In genomic region chr10:114303556-114303955, GRCh38 we compare ENCODE assay signal across 9 cellular contexts.
DNase-seq lines count a peak whose midpoint lies in the region; ATAC-seq, FAIRE-seq and TF ChIP-seq lines count a peak whose summit lies in the region.
"Had no signal": no experiment of that assay in that cellular context is flagged by ENCODE, and none has a peak within 500 bp of the region (broad histone marks: within the 10 kb centered on the region; RNA-seq: fewer than 3 reads in every experiment).

No MANE protein-coding gene starts in this region.

- H3K4me2 ChIP-seq in astrocyte (ENCODE audit: low read length), result peak overlapping the region; percentile 82

- H2AFZ ChIP-seq in astrocyte (ENCODE audit: low read depth, low read length), result peak overlapping the region; percentile 36

- no peaks in the 10 kb centered on the region for H3K36me3 ChIP-seq in astrocyte (ENCODE audit: insufficient read depth, low read length)
- H3K36me3 ChIP-seq: cardiac muscle cell had no signal

- H3K9me3 ChIP-seq in astrocyte (ENCODE audit: insufficient read depth, low read depth, low read length), result no peaks in the 10 kb centered on the region

- H3K27ac Mint-ChIP-seq in T-helper 2 cell treated with Interferon-gamma antibody and Interleukin-4, amounts not matched to agents 5 μg/mL and 100 μg/mL, for 36 hours, result no peak overlapping the region
- peak overlapping the region; percentile 68 for H3K27ac Mint-ChIP-seq in astrocyte (ENCODE audit: unreplicated experiment)
- H3K27ac Mint-ChIP-seq in stimulated activated effector memory CD8-positive, alpha-beta T cell treated with anti-CD3 and anti-CD28 coated beads, Interleukin-12 subunit alpha, Interleukin-12 subunit beta, amount 100 ng/mL, for 72 hours, result peak overlapping the region; percentile 57

- peak overlapping the region; percentile 32 for H3K27ac ChIP-seq in astrocyte (ENCODE audit: low read depth, low read length)
- H3K27ac ChIP-seq: cardiac muscle cell had no signal

- H3K36me3 Mint-ChIP-seq in T-helper 2 cell treated with Interferon-gamma antibody and Interleukin-4, amounts not matched to agents 5 μg/mL and 100 μg/mL, for 36 hours (ENCODE audit: low read depth), result no peaks in the 10 kb centered on the region
- H3K36me3 Mint-ChIP-seq in astrocyte (ENCODE audit: low read depth, unreplicated experiment), result peaks cover 34% of the 10 kb centered on the region
- H3K36me3 Mint-ChIP-seq in stimulated activated effector memory CD8-positive, alpha-beta T cell treated with anti-CD3 and anti-CD28 coated beads, Interleukin-12 subunit alpha, Interleukin-12 subunit beta, amount 100 ng/mL, for 72 hours, result no peaks in the 10 kb centered on the region

- peaks cover 29% of the 10 kb centered on the region for H3K4me1 ChIP-seq in astrocyte (ENCODE audit: insufficient read depth, low read length)

- no peak for FAIRE-seq in astrocyte (lab: Jason Lieb, UNC)

- peak; percentile 7 for ATAC-seq in HG03139 (IDR thresholded peaks at IDR 0.05; ENCODE audit: unreplicated experiment)
- no peak for ATAC-seq in stimulated activated effector memory CD8-positive, alpha-beta T cell treated with anti-CD3 and anti-CD28 coated beads, Interleukin-12 subunit alpha, Interleukin-12 subunit beta, amount 100 ng/mL, for 72 hours
- no peak for ATAC-seq in GM19023 (IDR thresholded peaks at IDR 0.05; ENCODE audit: unreplicated experiment)

- DNase-seq in T-helper 2 cell treated with Interferon-gamma antibody and Interleukin-4, amounts not matched to agents 5 μg/mL and 100 μg/mL, for 36 hours (ENCODE audit: low spot score), result no peak
- DNase-seq in T-helper 2 cell (no peak), astrocyte (ENCODE audit: low read depth) (no peak), COR-L47 (lab: John Stamatoyannopoulos, UW) (no peak), NCI-H226 (no peak)
- no peak for DNase-seq in stimulated activated effector memory CD8-positive, alpha-beta T cell treated with anti-CD3 and anti-CD28 coated beads, Interleukin-12 subunit alpha, Interleukin-12 subunit beta, amount 100 ng/mL, for 72 hours (ENCODE audit: low spot score in 2 of 2)

- H3K9me3 Mint-ChIP-seq in T-helper 2 cell treated with Interferon-gamma antibody and Interleukin-4, amounts not matched to agents 5 μg/mL and 100 μg/mL, for 36 hours, result no peaks in the 10 kb centered on the region
- peaks cover 5% of the 10 kb centered on the region for H3K9me3 Mint-ChIP-seq in astrocyte (ENCODE audit: unreplicated experiment)
- no peaks in the 10 kb centered on the region for H3K9me3 Mint-ChIP-seq in stimulated activated effector memory CD8-positive, alpha-beta T cell treated with anti-CD3 and anti-CD28 coated beads, Interleukin-12 subunit alpha, Interleukin-12 subunit beta, amount 100 ng/mL, for 72 hours

- H3K79me2 ChIP-seq in astrocyte (ENCODE audit: insufficient read depth, low read length), result no peaks in the 10 kb centered on the region

- peak overlapping the region; percentile 58 for H3K9ac ChIP-seq in astrocyte (ENCODE audit: low read length)

- no peak for TF ChIP-seq CTCF in astrocyte (IDR thresholded peaks at IDR 0.05; ENCODE audit: insufficient read depth, low read depth, low read length)

- peak overlapping the region; percentile 86 for H3K4me3 Mint-ChIP-seq in T-helper 2 cell treated with Interferon-gamma antibody and Interleukin-4, amounts not matched to agents 5 μg/mL and 100 μg/mL, for 36 hours
- peak overlapping the region; percentile 66 for H3K4me3 Mint-ChIP-seq in astrocyte (ENCODE audit: unreplicated experiment)
- peak overlapping the region; percentile 81 for H3K4me3 Mint-ChIP-seq in stimulated activated effector memory CD8-positive, alpha-beta T cell treated with anti-CD3 and anti-CD28 coated beads, Interleukin-12 subunit alpha, Interleukin-12 subunit beta, amount 100 ng/mL, for 72 hours

- H3K4me3 ChIP-seq in astrocyte (ENCODE audit: insufficient read depth, low read depth, low read length), result no peak overlapping the region

- no peaks in the 10 kb centered on the region for H4K20me1 ChIP-seq in astrocyte (ENCODE audit: insufficient read depth, low read length)

- peaks cover 10% of the 10 kb centered on the region for H3K4me1 Mint-ChIP-seq in T-helper 2 cell treated with Interferon-gamma antibody and Interleukin-4, amounts not matched to agents 5 μg/mL and 100 μg/mL, for 36 hours (ENCODE audit: low read depth)
- H3K4me1 Mint-ChIP-seq in astrocyte (ENCODE audit: low read depth, unreplicated experiment), result peaks cover 31% of the 10 kb centered on the region
- peaks cover 16% of the 10 kb centered on the region for H3K4me1 Mint-ChIP-seq in stimulated activated effector memory CD8-positive, alpha-beta T cell treated with anti-CD3 and anti-CD28 coated beads, Interleukin-12 subunit alpha, Interleukin-12 subunit beta, amount 100 ng/mL, for 72 hours

- H3K27me3 Mint-ChIP-seq in T-helper 2 cell treated with Interferon-gamma antibody and Interleukin-4, amounts not matched to agents 5 μg/mL and 100 μg/mL, for 36 hours (ENCODE audit: low read depth), result no peaks in the 10 kb centered on the region
- H3K27me3 Mint-ChIP-seq in astrocyte (ENCODE audit: low read depth, unreplicated experiment), result no peaks in the 10 kb centered on the region

- H3K27me3 ChIP-seq in astrocyte (ENCODE audit: insufficient read depth, low read length), result no peaks in the 10 kb centered on the region
